ENCODE assay signal across 8 cellular contexts in the genomic region with DNA sequence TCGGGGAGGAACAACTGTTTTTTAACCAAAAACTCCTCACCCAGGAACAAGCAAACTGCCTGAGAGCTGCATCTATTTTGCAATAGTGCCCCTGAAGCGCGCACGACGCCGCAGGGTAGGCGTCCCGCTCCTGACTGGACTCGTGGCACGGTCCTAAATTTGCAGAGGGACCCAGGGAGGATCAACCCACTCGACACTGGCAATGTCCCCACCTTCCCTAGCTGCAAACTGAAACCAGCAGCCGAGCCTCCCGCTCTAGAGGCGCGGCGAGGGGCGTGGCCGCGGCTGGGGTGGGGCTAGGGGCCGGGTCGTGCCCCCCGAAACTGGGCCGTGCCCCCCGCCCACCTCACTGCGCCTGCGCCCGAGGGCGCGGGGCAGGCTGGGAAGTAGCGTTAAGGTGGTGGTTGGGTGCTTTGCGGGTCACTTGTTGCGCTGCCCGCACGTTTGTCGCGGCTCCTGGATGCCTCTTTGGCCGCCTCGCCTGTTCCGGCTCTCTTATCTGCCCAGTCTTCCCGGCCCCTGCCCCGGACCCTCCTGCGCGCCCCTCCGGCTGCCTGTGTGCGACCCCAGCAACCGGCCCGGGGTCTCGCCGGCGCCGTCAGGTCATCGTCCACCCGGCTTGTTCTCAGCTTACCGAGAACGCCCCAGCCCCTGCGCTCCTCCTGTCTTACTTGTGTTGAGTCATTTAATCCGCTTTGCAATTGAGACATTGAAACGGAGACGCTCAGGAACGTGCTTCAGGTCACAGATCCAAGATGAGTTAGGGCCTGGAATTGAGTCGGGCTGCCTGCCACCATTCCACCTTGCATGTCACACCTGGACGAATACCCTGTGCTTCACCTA. TPM values are rescaled to one million over a fixed set of nuclear protein-coding genes. Genes with fewer than 3 reads are reported as not detected.
DNase-seq lines count a peak whose midpoint lies in the region; ATAC-seq and TF ChIP-seq lines count a peak whose summit lies in the region.

No MANE protein-coding gene starts in this region.

- peak overlapping the region; percentile 91 for H3K27ac Mint-ChIP-seq in activated B cell treated with CpG ODN at 0.5 μM for 24 hours

- H3K9me3 Mint-ChIP-seq in activated B cell treated with CpG ODN at 0.5 μM for 24 hours, result no peaks in the 10 kb centered on the region

- DNase-seq in AG04450 (ENCODE audit: low read depth, low spot score) (peak; percentile 16), NCI-H2227 treated with DMSO at 0.1 percent for 48 hours (lab: John Stamatoyannopoulos, UW) (peak; percentile 97), activated B cell treated with CpG ODN at 0.5 μM for 24 hours (peak; percentile 96), cardiac fibroblast (ENCODE audit: low read depth in 2 of 2) (peak; percentile 68 to 87), iris pigment epithelial cell (ENCODE audit: low read depth) (peak; percentile 77)
- DNase-seq in stimulated activated CD4-positive, alpha-beta T cell treated with anti-CD3 and anti-CD28 coated beads, Interleukin-12 subunit alpha, Interleukin-12 subunit beta, amount 100 ng/mL, for 24 hours (ENCODE audit: low read depth in 2 of 2), result peak; percentile 79 to 87

- CTCF ChIA-PET in AG04450 (lab: Charles Lee) (interaction anchor here (0.7 to 2.1 kb wide), 3 partner anchors 11 to 202 kb away, joined by 3 to 13 read pairs (median 4); no protein-coding TSS in a partner anchor), activated B cell treated with CpG ODN at 0.5 μM for 24 hours (lab: Charles Lee) (interaction anchor here (1.0 kb wide), 2 partner anchors 12 to 356 kb away, joined by 3 read pairs; no protein-coding TSS in a partner anchor)

- H3K27me3 ChIP-seq in AG04450 (ENCODE audit: control insufficient read depth, insufficient read depth, low read length), result no peaks in the 10 kb centered on the region

- peak overlapping the region; percentile 68 for H3K27ac ChIP-seq in AG04450 (ENCODE audit: low read depth, low read length)

- no peaks in the 10 kb centered on the region for H3K9me3 ChIP-seq in AG04450 (ENCODE audit: control insufficient read depth, insufficient read depth, low read length)

- H3K4me3 ChIP-seq in AG04450 (ENCODE audit: low read depth, low read length), result peak overlapping the region; percentile 77
- H3K4me3 ChIP-seq in cardiac fibroblast (replicated peaks in 1 of 2; ENCODE audit: low read depth in 2 of 2, low read length in 2 of 2), result peak overlapping the region; percentile 73 to 80

- H3K27me3 Mint-ChIP-seq in activated B cell treated with CpG ODN at 0.5 μM for 24 hours, result no peaks in the 10 kb centered on the region

- peaks cover 5% of the 10 kb centered on the region for H3K4me1 Mint-ChIP-seq in activated B cell treated with CpG ODN at 0.5 μM for 24 hours

- POLR2A ChIA-PET in AG04450 (lab: Yijun Ruan, JAX) (interaction anchor here (0.6 to 1.0 kb wide), 3 partner anchors 38 to 1054 kb away, joined by 3 to 5 read pairs (median 4); a partner anchor contains a TSS), activated B cell treated with CpG ODN at 0.5 μM for 24 hours (lab: Charles Lee) (interaction anchor here (0.6 to 1.9 kb wide), 12 partner anchors 9 to 957 kb away, joined by 3 to 28 read pairs (median 4); a partner anchor contains a TSS)

- no peak for TF ChIP-seq CTCF in AG04450 (IDR thresholded peaks at IDR 0.05; ENCODE audit: low read depth, low read length)
- TF ChIP-seq CTCF in activated B cell treated with CpG ODN at 0.5 μM for 24 hours (IDR thresholded peaks at IDR 0.05), result no peak
- no peak for TF ChIP-seq CTCF in cardiac fibroblast (IDR thresholded peaks at IDR 0.05; ENCODE audit: low read depth, low read length)

- H3K4me3 Mint-ChIP-seq in activated B cell treated with CpG ODN at 0.5 μM for 24 hours, result peak overlapping the region; percentile 93

- ATAC-seq in GM18868 (IDR thresholded peaks at IDR 0.05; ENCODE audit: unreplicated experiment) (peak; percentile 95), HG03095 (IDR thresholded peaks at IDR 0.05; ENCODE audit: unreplicated experiment) (peak; percentile 81), activated B cell treated with CpG ODN at 0.5 μM for 24 hours (ENCODE audit: low read depth) (peak; percentile 99)

- no peaks in the 10 kb centered on the region for H3K36me3 Mint-ChIP-seq in activated B cell treated with CpG ODN at 0.5 μM for 24 hours (ENCODE audit: low read depth)

- intact Hi-C loops in activated B cell treated with CpG ODN at 0.5 μM for 24 hours (cut with micrococcal nuclease), result loop anchor here (1.0 to 5.0 kb wide), 7 partner anchors 11 to 957 kb away; a partner anchor contains a TSS

RNA-seq across cellular contexts. Expression of a gene that starts 37.9 kb away (rescaled TPM):
- 97.0 and 99.2 TPM in 2 replicates for polyA plus RNA-seq in AG04450 (2011; rRNA removed)
- polyA minus RNA-seq in AG04450 (2011; rRNA and poly(A)+ RNA removed), result 136 and 158 TPM in 2 replicates
- 136 and 142 TPM in 2 replicates for total RNA-seq in activated B cell treated with CpG ODN at 0.5 μM for 24 hours

Comparison
In these comparisons a context has a peak if more than half of its experiments do, and no peak if none do; other contexts are left out.
1. Peak in every context shown above with its lines: DNase-seq, ATAC-seq, H3K4me3 ChIP-seq and H3K27ac ChIP-seq.
2. DNase-seq: peak in every context shown above with its lines; median percentile 97 in NCI-H2227 treated with DMSO at 0.1 percent for 48 hours; 96 in activated B cell treated with CpG ODN at 0.5 μM for 24 hours; 83 in stimulated activated CD4-positive, alpha-beta T cell treated with anti-CD3 and anti-CD28 coated beads, Interleukin-12 subunit alpha, Interleukin-12 subunit beta, amount 100 ng/mL, for 24 hours; 78 in cardiac fibroblast; 77 in iris pigment epithelial cell; 16 in AG04450.